19 cellular contexts compared by ENCODE assay signal in the genomic region with DNA sequence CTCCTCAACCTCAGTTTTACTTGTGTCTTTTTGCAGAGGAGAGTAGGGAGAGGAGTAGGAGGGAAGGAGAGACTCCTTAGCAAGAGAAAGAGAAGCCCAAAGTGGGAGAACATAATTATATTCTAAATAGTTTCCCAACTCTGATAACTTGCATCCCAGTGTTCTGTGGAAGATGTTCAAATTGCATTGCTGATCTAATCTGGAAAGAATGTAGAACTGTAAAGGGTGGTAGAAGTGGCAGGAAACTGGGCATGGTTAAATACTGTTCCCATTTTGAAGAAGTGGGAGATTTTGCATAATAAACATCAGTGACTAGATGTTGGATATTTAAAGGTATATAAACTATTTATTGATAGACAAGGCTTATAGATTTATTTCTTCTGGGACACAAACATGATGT. TPM values are rescaled to one million over a fixed set of nuclear protein-coding genes. Genes with fewer than 3 reads are reported as not detected.
DNase-seq lines count a peak whose midpoint lies in the region; ATAC-seq and TF ChIP-seq lines count a peak whose summit lies in the region.
"Had no signal": no experiment of that assay in that cellular context is flagged by ENCODE, and none has a peak within 500 bp of the region (broad histone marks: within the 10 kb centered on the region; RNA-seq: fewer than 3 reads in every experiment).

No MANE protein-coding gene starts in this region.

- peaks cover 13% of the 10 kb centered on the region for H3K4me1 Mint-ChIP-seq in neural progenitor cell
- H3K4me1 Mint-ChIP-seq in CD4-positive, alpha-beta memory T cell: no peaks in the 10 kb centered on the region
- H3K4me1 Mint-ChIP-seq in stimulated activated memory B cell treated with anti-CD40 and anti-IgM and Interleukin-4, amounts not matched to agents 10 μg/mL and 1 μg/mL and 100 μg/mL, for 72 hours: no peaks in the 10 kb centered on the region
- H3K4me1 Mint-ChIP-seq: central memory CD8-positive, alpha-beta T cell; naive thymus-derived CD4-positive, alpha-beta T cell had no signal

- peaks cover 8% of the 10 kb centered on the region for H3K9me3 Mint-ChIP-seq in neural progenitor cell
- peaks cover 5 to 25% (median 16%) of the 10 kb centered on the region in 8 donors for H3K9me3 Mint-ChIP-seq in CD4-positive, alpha-beta memory T cell
- H3K9me3 Mint-ChIP-seq in stimulated activated memory B cell treated with anti-CD40 and anti-IgM and Interleukin-4, amounts not matched to agents 10 μg/mL and 1 μg/mL and 100 μg/mL, for 72 hours: peaks cover 12% of the 10 kb centered on the region

- peaks cover 3% of the 10 kb centered on the region for H3K9me3 ChIP-seq in RWPE2 (ENCODE audit: severe bottlenecking)
- no peaks in the 10 kb centered on the region for H3K9me3 ChIP-seq in fibroblast of lung (ENCODE audit: control insufficient read depth, insufficient read depth, low read depth, low read length)
- H3K9me3 ChIP-seq in neural progenitor cell (ENCODE audit: low read depth): peaks cover 3% of the 10 kb centered on the region
- no peaks in the 10 kb centered on the region for H3K9me3 ChIP-seq in CD4-positive, alpha-beta memory T cell (ENCODE audit: control insufficient read depth in 1 of 2, low read length in 2 of 2)
- peaks cover 0 to 8% (median 0%) of the 10 kb centered on the region in 4 donors for H3K9me3 ChIP-seq in upper lobe of left lung
- H3K9me3 ChIP-seq: testis had no signal

- H3K9ac ChIP-seq in fibroblast of lung (ENCODE audit: insufficient read depth, low read length) (no peak overlapping the region), neural progenitor cell (no peak overlapping the region)

- TF ChIP-seq EP300 in upper lobe of left lung (IDR thresholded peaks at IDR 0.05): no peak

- H3K79me2 ChIP-seq in fibroblast of lung (ENCODE audit: control insufficient read depth, insufficient read depth, low read length) (no peaks in the 10 kb centered on the region), neural progenitor cell (ENCODE audit: low read depth) (no peaks in the 10 kb centered on the region)
- H3K79me2 ChIP-seq: hepatocyte had no signal

- H3K27me3 ChIP-seq in RWPE2 (ENCODE audit: insufficient read depth, poor library complexity, severe bottlenecking) (no peaks in the 10 kb centered on the region), fibroblast of lung (ENCODE audit: control insufficient read depth, insufficient read depth, low read length) (no peaks in the 10 kb centered on the region), neural progenitor cell (no peaks in the 10 kb centered on the region), upper lobe of left lung (no peaks in the 10 kb centered on the region)
- H3K27me3 ChIP-seq in CD4-positive, alpha-beta memory T cell (ENCODE audit: insufficient read depth, low read length): no peaks in the 10 kb centered on the region
- H3K27me3 ChIP-seq: hepatocyte, testis had no signal

- ATAC-seq in RWPE2 (ENCODE audit: low read depth) (peak; percentile 87), GM18517 (IDR thresholded peaks at IDR 0.05; ENCODE audit: unreplicated experiment) (no peak), upper lobe of left lung (ENCODE audit: low FRiP score in 2 of 2) (no peak)
- ATAC-seq in stimulated activated memory B cell treated with anti-CD40 and anti-IgM and Interleukin-4, amounts not matched to agents 10 μg/mL and 1 μg/mL and 100 μg/mL, for 72 hours: no peak
- ATAC-seq: left colon; naive thymus-derived CD4-positive, alpha-beta T cell had no signal

- H4K20me1 ChIP-seq in fibroblast of lung (ENCODE audit: control insufficient read depth, extremely low read depth, insufficient read depth, low read length): no peaks in the 10 kb centered on the region
- no peaks in the 10 kb centered on the region for H4K20me1 ChIP-seq in neural progenitor cell (ENCODE audit: low read depth)

- no peaks in the 10 kb centered on the region for H3F3A ChIP-seq in neural progenitor cell (ENCODE audit: low read depth)

- POLR2A ChIA-PET in CD4-positive, alpha-beta memory T cell (lab: Charles Lee; ENCODE audit: partially characterized antibody): no interaction called here

- no peak overlapping the region for H3K4me3 ChIP-seq in RWPE2 (ENCODE audit: severe bottlenecking)
- H3K4me3 ChIP-seq in fibroblast of lung (replicated peaks in 1 of 4; ENCODE audit: control extremely low read depth in 1 of 4, insufficient read depth in 1 of 4, low read depth in 3 of 4, low read length in 4 of 4): no peak overlapping the region
- H3K4me3 ChIP-seq in neural progenitor cell: no peak overlapping the region
- no peak overlapping the region for H3K4me3 ChIP-seq in CD4-positive, alpha-beta memory T cell (ENCODE audit: low read length in 2 of 2)
- no peak overlapping the region for H3K4me3 ChIP-seq in upper lobe of left lung
- H3K4me3 ChIP-seq: hepatocyte, testis had no signal

- H3K4me3 Mint-ChIP-seq in neural progenitor cell: no peak overlapping the region
- H3K4me3 Mint-ChIP-seq in CD4-positive, alpha-beta memory T cell: no peak overlapping the region
- H3K4me3 Mint-ChIP-seq in stimulated activated memory B cell treated with anti-CD40 and anti-IgM and Interleukin-4, amounts not matched to agents 10 μg/mL and 1 μg/mL and 100 μg/mL, for 72 hours: no peak overlapping the region
- H3K4me3 Mint-ChIP-seq: central memory CD8-positive, alpha-beta T cell; naive thymus-derived CD4-positive, alpha-beta T cell; T-helper 1 cell treated with Interleukin-12 subunit alpha and Interleukin-12 subunit beta and Interleukin-4 antibody, amounts not matched to agents 30 μg/mL and 1 μg/mL, for 36 hours had no signal

- TF ChIP-seq CTCF in RWPE2 (IDR thresholded peaks at IDR 0.05; ENCODE audit: poor library complexity, severe bottlenecking) (no peak), fibroblast of lung (conservative IDR thresholded peaks at IDR 0.05 in 1 of 2, IDR thresholded peaks at IDR 0.05 in 1 of 2; ENCODE audit: low read depth in 1 of 2, low read length in 2 of 2) (no peak), neural progenitor cell (IDR thresholded peaks at IDR 0.05) (no peak), upper lobe of left lung (IDR thresholded peaks at IDR 0.05) (no peak)

- H3K36me3 Mint-ChIP-seq in neural progenitor cell: no peaks in the 10 kb centered on the region
- H3K36me3 Mint-ChIP-seq in CD4-positive, alpha-beta memory T cell: peaks cover 0 to 3% of the 10 kb centered on the region in 2 donors
- H3K36me3 Mint-ChIP-seq in stimulated activated memory B cell treated with anti-CD40 and anti-IgM and Interleukin-4, amounts not matched to agents 10 μg/mL and 1 μg/mL and 100 μg/mL, for 72 hours: peaks cover 7% of the 10 kb centered on the region

- H3K36me3 ChIP-seq in RWPE2 (ENCODE audit: low read depth) (no peaks in the 10 kb centered on the region), fibroblast of lung (ENCODE audit: control insufficient read depth, insufficient read depth, low read length) (no peaks in the 10 kb centered on the region), neural progenitor cell (no peaks in the 10 kb centered on the region), upper lobe of left lung (no peaks in the 10 kb centered on the region)
- no peaks in the 10 kb centered on the region for H3K36me3 ChIP-seq in CD4-positive, alpha-beta memory T cell (ENCODE audit: insufficient read depth, low read length)

- DNase-seq in Caki2 (ENCODE audit: low read depth) (peak; percentile 16), RWPE2 (ENCODE audit: low spot score) (no peak), fibroblast of lung (ENCODE audit: low read depth in 2 of 2) (peak; percentile 31 to 45), neural progenitor cell (ENCODE audit: low spot score) (no peak), upper lobe of left lung (no peak)
- DNase-seq in CD4-positive, alpha-beta memory T cell: no peak
- DNase-seq: activated CD4-positive, alpha-beta T cell treated with anti-CD3 and anti-CD28 coated beads for 1 hour; activated naive CD4-positive, alpha-beta T cell treated with Interleukin-2 at 50 U/mL for 16 hours; AML-193; left colon; naive thymus-derived CD4-positive, alpha-beta T cell; NCI-H2081 treated with DMSO at 0.1 percent for 48 hours; RPMI8226; testis had no signal

- H3K4me2 ChIP-seq in fibroblast of lung (ENCODE audit: extremely low read depth, insufficient read depth, low read length) (no peak overlapping the region), neural progenitor cell (no peak overlapping the region)
- H3K4me2 ChIP-seq: hepatocyte had no signal

- H2AFZ ChIP-seq in fibroblast of lung (ENCODE audit: low read length): no peak overlapping the region
- no peak overlapping the region for H2AFZ ChIP-seq in neural progenitor cell (replicated peaks)
- H2AFZ ChIP-seq: hepatocyte had no signal

- in situ Hi-C loops in Caki2 (cut with HindIII; ENCODE audit: low pct_unique_long_range_greater_than_20kb, low sequenced_read_pairs): no loop called here

- H3K27ac ChIP-seq in RWPE2 (ENCODE audit: poor library complexity, severe bottlenecking) (peak overlapping the region; percentile 8), fibroblast of lung (ENCODE audit: insufficient read depth, low read length) (no peak overlapping the region), neural progenitor cell (no peak overlapping the region), upper lobe of left lung (no peak overlapping the region)
- H3K27ac ChIP-seq in CD4-positive, alpha-beta memory T cell (ENCODE audit: low read depth, low read length): no peak overlapping the region
- H3K27ac ChIP-seq: hepatocyte, testis had no signal

- H3K27ac Mint-ChIP-seq in neural progenitor cell: peak overlapping the region; percentile 18
- no peak overlapping the region for H3K27ac Mint-ChIP-seq in CD4-positive, alpha-beta memory T cell
- H3K27ac Mint-ChIP-seq in stimulated activated memory B cell treated with anti-CD40 and anti-IgM and Interleukin-4, amounts not matched to agents 10 μg/mL and 1 μg/mL and 100 μg/mL, for 72 hours: no peak overlapping the region
- H3K27ac Mint-ChIP-seq: naive thymus-derived CD4-positive, alpha-beta T cell; T-helper 1 cell treated with Interleukin-12 subunit alpha and Interleukin-12 subunit beta and Interleukin-4 antibody, amounts not matched to agents 30 μg/mL and 1 μg/mL, for 36 hours had no signal

- H3K4me1 ChIP-seq in RWPE2 (ENCODE audit: insufficient read depth, poor library complexity, severe bottlenecking) (no peaks in the 10 kb centered on the region), fibroblast of lung (ENCODE audit: control insufficient read depth, extremely low read depth, insufficient read depth, low read length) (no peaks in the 10 kb centered on the region), neural progenitor cell (peaks cover 8% of the 10 kb centered on the region), upper lobe of left lung (no peaks in the 10 kb centered on the region)
- no peaks in the 10 kb centered on the region for H3K4me1 ChIP-seq in CD4-positive, alpha-beta memory T cell (ENCODE audit: insufficient read depth, low read length)
- H3K4me1 ChIP-seq: testis had no signal

- H3K27me3 Mint-ChIP-seq in neural progenitor cell (ENCODE audit: insufficient read depth, low read depth): peaks cover 7% of the 10 kb centered on the region
- peaks cover 0 to 6% of the 10 kb centered on the region in 2 donors for H3K27me3 Mint-ChIP-seq in CD4-positive, alpha-beta memory T cell
- peaks cover 16% of the 10 kb centered on the region for H3K27me3 Mint-ChIP-seq in stimulated activated memory B cell treated with anti-CD40 and anti-IgM and Interleukin-4, amounts not matched to agents 10 μg/mL and 1 μg/mL and 100 μg/mL, for 72 hours

- no peak for TF ChIP-seq POLR2A in upper lobe of left lung (IDR thresholded peaks at IDR 0.05)

- intact Hi-C loops in CD4-positive, alpha-beta memory T cell (cut with micrococcal nuclease): no loop called here

- CTCF ChIA-PET in CD4-positive, alpha-beta memory T cell (lab: Charles Lee; ENCODE audit: partially characterized antibody): no interaction called here

RNA-seq across cellular contexts. Expression of gene HMGN3, which starts 42.6 kb away (rescaled TPM):
- 95.3 and 136 TPM in 2 replicates for total RNA-seq in Caki2 (2014; rRNA removed; shearing (Covaris generic); ENCODE audit: low replicate concordance)
- total RNA-seq in fibroblast of lung: 28.5 and 30.2 TPM in 2 replicates
- 56.0 and 57.3 TPM in 2 replicates for polyA plus RNA-seq in fibroblast of lung
- 58.9 and 60.2 TPM in 2 replicates for polyA plus RNA-seq in fibroblast of lung (2012)
- polyA minus RNA-seq in fibroblast of lung (ENCODE audit: low replicate concordance): 0.55 and 1.7 TPM in 2 replicates
- 166 and 308 TPM in 2 replicates for total RNA-seq in neural progenitor cell (ENCODE audit: low replicate concordance)
- 10 to 100 TPM; 39.4 to 40.5 TPM for total RNA-seq in CD4-positive, alpha-beta memory T cell
- 10 to 100 TPM; 75.1 to 85.6 TPM for polyA plus RNA-seq in CD4-positive, alpha-beta memory T cell
- total RNA-seq in upper lobe of left lung: 100 to 1,000 TPM in 3 of 6 donors, 10 to 100 TPM in 3; 76.2 to 244 (median 102) TPM

Comparison
In these comparisons a context has a peak if more than half of its experiments do, and no peak if none do; other contexts are left out.
1. DNase-seq: peak in Caki2 (single experiment) and fibroblast of lung (2 of 2); none in RWPE2 (single experiment), neural progenitor cell (single experiment), CD4-positive, alpha-beta memory T cell (0 of 5) and upper lobe of left lung (0 of 2).